8 cellular contexts compared by ENCODE assay signal in genomic region chr4:75724066-75724866, GRCh38. TPM values are rescaled to one million over a fixed set of nuclear protein-coding genes. Genes with fewer than 3 reads are reported as not detected.
DNase-seq lines count a peak whose midpoint lies in the region; ATAC-seq, FAIRE-seq and TF ChIP-seq lines count a peak whose summit lies in the region.

Gene USO1 (plus strand): TSS chr4:75724577. CDS start chr4:75724820, 243 bp downstream.

- H3K4ac ChIP-seq in trophoblast cell (ENCODE audit: low read depth, low read length), result peak within 1 kb of the TSS; percentile 90

- no peak for TF ChIP-seq EP300 in transverse colon (IDR thresholded peaks at IDR 0.05; ENCODE audit: low read depth)

- H4K8ac ChIP-seq in trophoblast cell (ENCODE audit: low read depth, low read length), result peak within 1 kb of the TSS; percentile 97

- H2BK12ac ChIP-seq in trophoblast cell (ENCODE audit: low read length), result no peak within 1 kb of the TSS

- peak; percentile 87 for ATAC-seq in HG02840 (IDR thresholded peaks at IDR 0.05; ENCODE audit: low FRiP score, unreplicated experiment)

- peak within 1 kb of the TSS; percentile 86 for H3K4me2 ChIP-seq in trophoblast cell (ENCODE audit: low read length)

- DNase-seq in GM12891 (ENCODE audit: insufficient read length, low spot score) (peak; percentile 76), NCI-H1436 (lab: John Stamatoyannopoulos, UW) (peak; percentile 96), T follicular helper cell (ENCODE audit: low read depth) (peak; percentile 99), adipocyte (ENCODE audit: low read depth) (peak; percentile 99), cardiac muscle cell (ENCODE audit: low read depth in 1 of 2, low spot score in 1 of 2) (peak; percentile 99 to 100), trophoblast cell (peak; percentile 99 to 100), transverse colon (peak; percentile 100)

- H2AK5ac ChIP-seq in trophoblast cell (ENCODE audit: low read length), result peak within 1 kb of the TSS; percentile 95

- H3K23ac ChIP-seq in trophoblast cell (ENCODE audit: low read length), result no peak within 1 kb of the TSS

- H2AFZ ChIP-seq in trophoblast cell (ENCODE audit: insufficient read depth, low read length, poor library complexity), result peak within 1 kb of the TSS; percentile 96

- peak; percentile 99 for FAIRE-seq in GM12891 (lab: Jason Lieb, UNC)

- H3K9me3 ChIP-seq in adipocyte (ENCODE audit: control insufficient read depth, low read length) (no peaks in the 10 kb centered on the region), cardiac muscle cell (ENCODE audit: low read depth) (no peaks in the 10 kb centered on the region), trophoblast cell (ENCODE audit: insufficient read depth, low read depth, low read length) (no peaks in the 10 kb centered on the region), transverse colon (no peaks in the 10 kb centered on the region)

- peak within 1 kb of the TSS; percentile 90 for H2BK120ac ChIP-seq in trophoblast cell (ENCODE audit: insufficient read depth, low read length, poor library complexity)

- peaks cover 10% of the 10 kb centered on the region for H3K79me1 ChIP-seq in trophoblast cell (ENCODE audit: low read length)

- intact Hi-C loops in transverse colon (cut with DNase I; ENCODE audit: low total_unique reads), result loop anchor here (5.0 kb wide), 1 partner anchor 47 kb away; no protein-coding TSS in a partner anchor

- peak within 1 kb of the TSS; percentile 97 for H4K12ac ChIP-seq in trophoblast cell (ENCODE audit: low read depth, low read length)

- peaks cover 31% of the 10 kb centered on the region for H3K4me1 ChIP-seq in adipocyte (ENCODE audit: control insufficient read depth, insufficient read depth, low read length)
- H3K4me1 ChIP-seq in cardiac muscle cell (ENCODE audit: low read depth), result peaks cover 27% of the 10 kb centered on the region
- H3K4me1 ChIP-seq in trophoblast cell (ENCODE audit: control insufficient read depth in 1 of 2, insufficient read depth in 2 of 2, low read length in 2 of 2), result peaks cover 0 to 7% of the 10 kb centered on the region in 2 experiments
- H3K4me1 ChIP-seq in transverse colon, result peaks cover 11 to 40% (median 34%) of the 10 kb centered on the region in 4 donors

- H3K4me3 ChIP-seq in adipocyte (ENCODE audit: low read length) (peak within 1 kb of the TSS; percentile 99), cardiac muscle cell (peak within 1 kb of the TSS; percentile 95), trophoblast cell (ENCODE audit: low read depth, low read length) (peak within 1 kb of the TSS; percentile 92), transverse colon (peak within 1 kb of the TSS; percentile 74 to 98 (median 84))

- peaks cover 14% of the 10 kb centered on the region for H3K79me2 ChIP-seq in trophoblast cell (ENCODE audit: control insufficient read depth, insufficient read depth, low read length, poor library complexity)

- H3K27ac ChIP-seq in cardiac muscle cell (peak within 1 kb of the TSS; percentile 98), trophoblast cell (ENCODE audit: low read depth, low read length) (peak within 1 kb of the TSS; percentile 91), transverse colon (peak within 1 kb of the TSS; percentile 96 to 100 (median 98))

- in situ Hi-C loops in transverse colon (cut with MboI; ENCODE audit: low pct_ligation_motif_present in 1 of 4, low pct_unique_long_range_greater_than_20kb in 1 of 4, low sequenced_read_pairs in 3 of 4), result loop anchor here in 2 of 4 donors (10.0 kb wide), 2 partner anchors 49 to 69 kb away; partner anchors contain the start of gene G3BP2 (in 1 of the 2)

- H3K14ac ChIP-seq in trophoblast cell (ENCODE audit: low read length), result peak within 1 kb of the TSS; percentile 97

- peak within 1 kb of the TSS; percentile 89 for H2BK5ac ChIP-seq in trophoblast cell (ENCODE audit: low read depth, low read length, poor library complexity)

- H3K27me3 ChIP-seq in adipocyte (replicated peaks; ENCODE audit: control insufficient read depth, insufficient read depth, low read length) (no peaks in the 10 kb centered on the region), cardiac muscle cell (no peaks in the 10 kb centered on the region), trophoblast cell (ENCODE audit: insufficient read depth, low read length) (no peaks in the 10 kb centered on the region), transverse colon (no peaks in the 10 kb centered on the region)

- H3K18ac ChIP-seq in trophoblast cell (ENCODE audit: low read length), result peak within 1 kb of the TSS; percentile 98

- TF ChIP-seq CTCF in cardiac muscle cell (IDR thresholded peaks at IDR 0.05; ENCODE audit: low read depth, low read length) (peak; percentile 88), transverse colon (IDR thresholded peaks at IDR 0.05) (peak; percentile 72 to 92 (median 78))

- TF ChIP-seq POLR2A in GM12891 (IDR thresholded peaks at IDR 0.05; ENCODE audit: low read depth, low read length) (peak; percentile 91), transverse colon (IDR thresholded peaks at IDR 0.05) (peak; percentile 99)

- no peaks in the 10 kb centered on the region for H3K36me3 ChIP-seq in adipocyte (ENCODE audit: control insufficient read depth, insufficient read depth, low read length, severe bottlenecking)
- no peaks in the 10 kb centered on the region for H3K36me3 ChIP-seq in cardiac muscle cell
- H3K36me3 ChIP-seq in trophoblast cell (ENCODE audit: control insufficient read depth in 1 of 2, insufficient read depth in 2 of 2, low read length in 2 of 2), result peaks cover 0 to 3% of the 10 kb centered on the region in 2 experiments
- H3K36me3 ChIP-seq in transverse colon, result no peaks in the 10 kb centered on the region

- H3K9ac ChIP-seq in adipocyte (ENCODE audit: low read length), result peak within 1 kb of the TSS; percentile 100
- H3K9ac ChIP-seq in trophoblast cell (ENCODE audit: low read length), result peak within 1 kb of the TSS; percentile 94

- peak within 1 kb of the TSS; percentile 96 for H4K91ac ChIP-seq in trophoblast cell (ENCODE audit: low read depth, low read length)

- WGBS in trophoblast cell (ENCODE audit: extremely low coverage, insufficient coverage, insufficient read length), result no CpG with 5 or more reads among the region's 48 CpGs
- 0% methylated on average over 1 to 46 of the region's 48 CpGs for WGBS in transverse colon (ENCODE audit: low coverage in 1 of 2), 2 donors

TF ChIP-seq in GM12891, 5 proteins besides CTCF, POLR2A, EP300 and RAD21:
- TF ChIP-seq SPI1 (IDR thresholded peaks at IDR 0.05; ENCODE audit: low read depth, low read length) (peak; percentile 35; the same call in 1 of the 2 replicates), POLR2AphosphoS5 (IDR thresholded peaks at IDR 0.05; ENCODE audit: low read depth, low read length) (peak; percentile 91), POU2F2 (IDR thresholded peaks at IDR 0.05; ENCODE audit: low read depth, low read length) (peak; percentile 72; the same call in 1 of the 2 replicates), PAX5 (IDR thresholded peaks at IDR 0.05; ENCODE audit: insufficient read depth, low read length, severe bottlenecking) (no peak), TAF1 (IDR thresholded peaks at IDR 0.05; ENCODE audit: low read depth, low read length) (peak; percentile 87)

RNA-seq across cellular contexts. Expression of gene USO1, which starts in this region (rescaled TPM):
- 36.6 TPM for polyA plus RNA-seq in GM12891 (2012; ENCODE audit: low read depth, missing spikeins)
- total RNA-seq in cardiac muscle cell (45.1 and 47.9 TPM in 2 replicates), transverse colon (100 to 1,000 TPM in 1 of 4 donors, 10 to 100 TPM in 3; 24.3 to 110 (median 61.0) TPM)
- polyA plus RNA-seq in cardiac muscle cell, result 46.6 and 50.5 TPM in 2 replicates
- 66.2 and 67.9 TPM in 2 replicates for polyA plus RNA-seq in trophoblast cell (2013)

Comparison
In these comparisons a context has a peak if more than half of its experiments do, and no peak if none do; other contexts are left out.
1. Peak in every context shown above with its lines: DNase-seq, ATAC-seq, H3K4me3 ChIP-seq and H3K27ac ChIP-seq.